In genomic region chr9:136107155-136107952, GRCh38 we compare ENCODE assay signal across 8 cellular contexts. TPM values are rescaled to one million over a fixed set of nuclear protein-coding genes. Genes with fewer than 3 reads are reported as not detected.
A peak's percentile ranks its signal among the peaks of the same experiment; 100 is the strongest.
DNase-seq lines count a peak whose midpoint lies in the region; ATAC-seq and TF ChIP-seq lines count a peak whose summit lies in the region.

No MANE protein-coding gene starts in this region.

- no peaks in the 10 kb centered on the region for H4K20me1 ChIP-seq in neural progenitor cell (ENCODE audit: low read depth)

- H3K79me2 ChIP-seq in neural progenitor cell (ENCODE audit: low read depth) = no peaks in the 10 kb centered on the region

- H3F3A ChIP-seq in neural progenitor cell (ENCODE audit: low read depth) = peaks cover 39% of the 10 kb centered on the region

- peak overlapping the region; percentile 53 for H3K9ac ChIP-seq in NT2/D1 (ENCODE audit: insufficient read length, low read depth)
- no peak overlapping the region for H3K9ac ChIP-seq in neural progenitor cell

- no peaks in the 10 kb centered on the region for H3K9me3 ChIP-seq in NT2/D1 (ENCODE audit: insufficient read depth, low read length)
- H3K9me3 ChIP-seq in neural progenitor cell (ENCODE audit: low read depth) = no peaks in the 10 kb centered on the region

- H3K27ac ChIP-seq in neural progenitor cell = no peak overlapping the region

- H3K4me2 ChIP-seq in neural progenitor cell = no peak overlapping the region

- H3K4me1 ChIP-seq in NT2/D1 (ENCODE audit: insufficient read depth, insufficient read length) (peaks cover 64% of the 10 kb centered on the region), neural progenitor cell (peaks cover 45% of the 10 kb centered on the region)

- no peak for TF ChIP-seq CTCF in neural progenitor cell (IDR thresholded peaks at IDR 0.05)

- H3K36me3 ChIP-seq in NT2/D1 (ENCODE audit: insufficient read depth, insufficient read length, low read length) (peaks cover 7% of the 10 kb centered on the region), neural progenitor cell (no peaks in the 10 kb centered on the region)

- H3K36me3 Mint-ChIP-seq in activated naive CD8-positive, alpha-beta T cell treated with anti-CD3 and anti-CD28 coated beads for 36 hours = peaks cover 3% of the 10 kb centered on the region
- H3K36me3 Mint-ChIP-seq in stimulated activated naive B cell treated with anti-CD40 and anti-IgM and Interleukin-4, amounts not matched to agents 10 μg/mL and 1 μg/mL and 100 μg/mL, for 72 hours = no peaks in the 10 kb centered on the region
- no peaks in the 10 kb centered on the region for H3K36me3 Mint-ChIP-seq in neural progenitor cell

- H3K4me3 ChIP-seq in NT2/D1 (ENCODE audit: insufficient read length, low read depth) (no peak overlapping the region), neural progenitor cell (no peak overlapping the region)

- H3K4me1 Mint-ChIP-seq in activated naive CD8-positive, alpha-beta T cell treated with anti-CD3 and anti-CD28 coated beads for 36 hours = peaks cover 37% of the 10 kb centered on the region
- H3K4me1 Mint-ChIP-seq in stimulated activated naive B cell treated with anti-CD40 and anti-IgM and Interleukin-4, amounts not matched to agents 10 μg/mL and 1 μg/mL and 100 μg/mL, for 72 hours = peaks cover 30 to 52% of the 10 kb centered on the region in 2 donors
- H3K4me1 Mint-ChIP-seq in neural progenitor cell = peaks cover 35% of the 10 kb centered on the region

- no peaks in the 10 kb centered on the region for H3K9me3 Mint-ChIP-seq in activated naive CD8-positive, alpha-beta T cell treated with anti-CD3 and anti-CD28 coated beads for 36 hours
- no peaks in the 10 kb centered on the region for H3K9me3 Mint-ChIP-seq in stimulated activated naive B cell treated with anti-CD40 and anti-IgM and Interleukin-4, amounts not matched to agents 10 μg/mL and 1 μg/mL and 100 μg/mL, for 72 hours
- no peaks in the 10 kb centered on the region for H3K9me3 Mint-ChIP-seq in neural progenitor cell

- no peaks in the 10 kb centered on the region for H3K27me3 Mint-ChIP-seq in activated naive CD8-positive, alpha-beta T cell treated with anti-CD3 and anti-CD28 coated beads for 36 hours
- H3K27me3 Mint-ChIP-seq in stimulated activated naive B cell treated with anti-CD40 and anti-IgM and Interleukin-4, amounts not matched to agents 10 μg/mL and 1 μg/mL and 100 μg/mL, for 72 hours = peaks cover 18 to 42% of the 10 kb centered on the region in 2 donors
- H3K27me3 Mint-ChIP-seq in neural progenitor cell (ENCODE audit: insufficient read depth, low read depth) = peaks cover 9% of the 10 kb centered on the region

- no peak overlapping the region for H2AFZ ChIP-seq in neural progenitor cell (replicated peaks)

- ATAC-seq in stimulated activated naive B cell treated with anti-CD40 and anti-IgM and Interleukin-4, amounts not matched to agents 10 μg/mL and 1 μg/mL and 100 μg/mL, for 72 hours (replicated peaks) = peak in 1 of 2 donors; percentile 26
- ATAC-seq in HG02678 (IDR thresholded peaks at IDR 0.05; ENCODE audit: unreplicated experiment) = no peak

- peak overlapping the region; percentile 89 for H3K27ac Mint-ChIP-seq in activated naive CD8-positive, alpha-beta T cell treated with anti-CD3 and anti-CD28 coated beads for 36 hours
- peak overlapping the region; percentile 71 for H3K27ac Mint-ChIP-seq in stimulated activated naive B cell treated with anti-CD40 and anti-IgM and Interleukin-4, amounts not matched to agents 10 μg/mL and 1 μg/mL and 100 μg/mL, for 72 hours
- H3K27ac Mint-ChIP-seq in neural progenitor cell = no peak overlapping the region

- H3K4me3 Mint-ChIP-seq in activated naive CD8-positive, alpha-beta T cell treated with anti-CD3 and anti-CD28 coated beads for 36 hours = peak overlapping the region; percentile 79
- peak overlapping the region; percentile 40 to 64 for H3K4me3 Mint-ChIP-seq in stimulated activated naive B cell treated with anti-CD40 and anti-IgM and Interleukin-4, amounts not matched to agents 10 μg/mL and 1 μg/mL and 100 μg/mL, for 72 hours
- no peak overlapping the region for H3K4me3 Mint-ChIP-seq in neural progenitor cell

- DNase-seq in NCI-H345 (lab: John Stamatoyannopoulos, UW) = peak; percentile 37
- DNase-seq in NCI-H345 treated with DMSO at 0.1 percent for 48 hours (lab: John Stamatoyannopoulos, UW; ENCODE audit: unreplicated experiment) = no peak
- no peak for DNase-seq in NT2/D1 (ENCODE audit: low read depth, low spot score)
- peak; percentile 69 for DNase-seq in activated naive CD8-positive, alpha-beta T cell treated with anti-CD3 and anti-CD28 coated beads for 36 hours
- DNase-seq in stimulated activated naive B cell treated with anti-CD40 and anti-IgM and Interleukin-4, amounts not matched to agents 10 μg/mL and 1 μg/mL and 100 μg/mL, for 72 hours = no peak
- no peak for DNase-seq in NCI-H446 treated with DMSO at 0.1 percent for 48 hours (lab: John Stamatoyannopoulos, UW)
- no peak for DNase-seq in neural progenitor cell (ENCODE audit: low spot score)

- H3K27me3 ChIP-seq in NT2/D1 (ENCODE audit: insufficient read depth, insufficient read length) (no peaks in the 10 kb centered on the region), neural progenitor cell (no peaks in the 10 kb centered on the region)

RNA-seq across cellular contexts. Expression of gene TMEM250, which starts 11.3 kb away (rescaled TPM):
- total RNA-seq in activated naive CD8-positive, alpha-beta T cell treated with anti-CD3 and anti-CD28 coated beads for 36 hours = 10 to 100 TPM; 27.2 to 28.7 TPM
- total RNA-seq in neural progenitor cell (ENCODE audit: low replicate concordance) = 16.3 and 46.2 TPM in 2 replicates

RNA-seq across cellular contexts. Expression of gene NACC2, which starts 12.3 kb away (rescaled TPM):
- 1 to 10 TPM; 5.3 to 5.6 TPM for total RNA-seq in activated naive CD8-positive, alpha-beta T cell treated with anti-CD3 and anti-CD28 coated beads for 36 hours
- total RNA-seq in neural progenitor cell (ENCODE audit: low replicate concordance) = 4.5 and 9.1 TPM in 2 replicates

Comparison
In these comparisons a context has a peak if more than half of its experiments do, and no peak if none do; other contexts are left out.
1. DNase-seq: peak in NCI-H345 (single experiment) and activated naive CD8-positive, alpha-beta T cell treated with anti-CD3 and anti-CD28 coated beads for 36 hours (single experiment); none in NCI-H345 treated with DMSO at 0.1 percent for 48 hours (single experiment), NT2/D1 (single experiment), stimulated activated naive B cell treated with anti-CD40 and anti-IgM and Interleukin-4, amounts not matched to agents 10 μg/mL and 1 μg/mL and 100 μg/mL, for 72 hours (single experiment), NCI-H446 treated with DMSO at 0.1 percent for 48 hours (single experiment) and neural progenitor cell (single experiment).